ENCODE assay signal across 8 cellular contexts in the genomic region with DNA sequence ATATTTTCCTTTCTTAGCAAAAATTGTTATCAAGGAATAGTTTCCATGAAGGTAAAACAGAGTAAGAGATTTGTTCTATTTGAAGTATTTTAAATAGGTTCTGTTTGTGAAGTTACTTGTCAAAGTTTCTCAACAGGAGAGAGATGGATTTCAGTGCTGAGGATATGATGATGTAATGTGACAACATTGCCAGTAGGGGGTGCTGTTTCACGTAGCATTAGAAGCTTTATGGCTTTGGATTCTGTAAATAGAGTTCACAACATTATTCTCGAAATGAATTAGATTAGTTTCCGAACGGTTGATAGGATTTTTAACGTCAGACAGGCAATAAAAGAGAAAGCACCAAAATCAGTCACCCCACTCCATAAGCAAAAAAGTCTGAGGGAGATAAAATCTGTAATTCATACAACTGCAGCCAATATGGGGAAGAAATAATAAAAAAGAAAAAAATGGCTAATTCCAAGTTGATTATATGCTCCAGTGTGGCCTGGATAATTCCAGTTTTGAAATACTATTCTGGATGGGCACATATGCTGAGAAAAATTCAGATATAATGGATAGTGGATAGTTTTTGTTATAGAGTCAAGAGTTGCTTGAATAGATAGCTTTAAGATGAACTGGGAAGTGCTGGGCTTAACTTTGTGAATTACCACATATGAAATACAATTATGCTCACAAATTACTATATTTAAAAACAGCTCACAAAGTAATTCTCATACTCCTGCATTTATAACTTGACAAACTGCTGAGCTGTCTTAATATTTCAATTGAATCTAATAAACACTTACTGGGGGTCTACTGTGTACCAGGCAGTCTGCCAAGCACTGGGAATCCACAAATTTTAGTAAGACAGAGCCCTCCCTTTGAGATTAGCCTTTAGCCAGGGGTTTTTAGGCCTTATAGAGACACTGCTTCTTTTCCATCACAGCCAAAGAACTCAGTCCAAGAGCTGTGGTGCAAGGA.
A peak's percentile ranks its signal among the peaks of the same experiment; 100 is the strongest.
DNase-seq lines count a peak whose midpoint lies in the region; ATAC-seq, FAIRE-seq and TF ChIP-seq lines count a peak whose summit lies in the region.

No MANE protein-coding gene starts in this region.

- no peaks in the 10 kb centered on the region for H3K9me2 ChIP-seq in hepatocyte (replicated peaks; ENCODE audit: insufficient read depth)

- no peak overlapping the region for H3K4me2 ChIP-seq in hepatocyte

- DNase-seq in DMS114 treated with DMSO at 0.1 percent for 48 hours (lab: John Stamatoyannopoulos, UW; ENCODE audit: unreplicated experiment) = peak; percentile 21
- DNase-seq in NCI-H774 (lab: John Stamatoyannopoulos, UW) = peak; percentile 18
- DNase-seq in activated naive CD8-positive, alpha-beta T cell treated with anti-CD3 and anti-CD28 coated beads, Interleukin-2, amount 50 U/mL, for 16 hours (ENCODE audit: low read depth, low spot score) = peak; percentile 3
- peak; percentile 76 for DNase-seq in hepatocyte (ENCODE audit: low spot score)
- DNase-seq in small intestine = peak; percentile 70

- H3K36me3 ChIP-seq in hepatocyte (replicated peaks; ENCODE audit: insufficient read depth, low read depth) = no peaks in the 10 kb centered on the region
- no peaks in the 10 kb centered on the region for H3K36me3 ChIP-seq in small intestine (ENCODE audit: control insufficient read depth in 2 of 2, insufficient read depth in 2 of 2, low read length in 2 of 2)

- ATAC-seq in GM19025 (IDR thresholded peaks at IDR 0.05; ENCODE audit: low read depth, unreplicated experiment) (peak; percentile 51), HG03558 (IDR thresholded peaks at IDR 0.05; ENCODE audit: extremely low read depth, unreplicated experiment) (peak; percentile 62)
- ATAC-seq in stimulated activated memory B cell treated with anti-CD40 and anti-IgM and Interleukin-4, amounts not matched to agents 10 μg/mL and 1 μg/mL and 100 μg/mL, for 72 hours = no peak

- FAIRE-seq in small intestine (lab: Jason Lieb, UNC) = peak; percentile 85

- H2AFZ ChIP-seq in hepatocyte = no peak overlapping the region

- H3K36me3 Mint-ChIP-seq in stimulated activated memory B cell treated with anti-CD40 and anti-IgM and Interleukin-4, amounts not matched to agents 10 μg/mL and 1 μg/mL and 100 μg/mL, for 72 hours = no peaks in the 10 kb centered on the region

- H3K27me3 ChIP-seq in hepatocyte (peaks cover 9% of the 10 kb centered on the region), small intestine (ENCODE audit: control insufficient read depth in 2 of 2, insufficient read depth in 2 of 2, low read length in 2 of 2) (no peaks in the 10 kb centered on the region)

- H3K9me3 ChIP-seq in hepatocyte (ENCODE audit: low read depth) (no peaks in the 10 kb centered on the region), small intestine (ENCODE audit: control insufficient read depth, low read depth) (no peaks in the 10 kb centered on the region)

- H3K9me3 Mint-ChIP-seq in stimulated activated memory B cell treated with anti-CD40 and anti-IgM and Interleukin-4, amounts not matched to agents 10 μg/mL and 1 μg/mL and 100 μg/mL, for 72 hours = no peaks in the 10 kb centered on the region

- 5% methylated on average over 5 of the region's 5 CpGs for WGBS in hepatocyte (ENCODE audit: low lambda C conversion rate, missing lambda C conversion rate)
- 0 to 1% (median 0%) methylated on average over 5 of the region's 5 CpGs for WGBS in small intestine, 3 donors

- H3K4me3 ChIP-seq in hepatocyte (no peak overlapping the region), small intestine (ENCODE audit: low read depth in 1 of 2, low read length in 2 of 2) (no peak overlapping the region)

- H3K4me3 Mint-ChIP-seq in stimulated activated memory B cell treated with anti-CD40 and anti-IgM and Interleukin-4, amounts not matched to agents 10 μg/mL and 1 μg/mL and 100 μg/mL, for 72 hours = no peak overlapping the region

- no peaks in the 10 kb centered on the region for H4K20me1 ChIP-seq in hepatocyte (ENCODE audit: insufficient read depth, poor library complexity, severe bottlenecking)

- peaks cover 6% of the 10 kb centered on the region for H3K4me1 Mint-ChIP-seq in stimulated activated memory B cell treated with anti-CD40 and anti-IgM and Interleukin-4, amounts not matched to agents 10 μg/mL and 1 μg/mL and 100 μg/mL, for 72 hours

- H3K4me1 ChIP-seq in hepatocyte (ENCODE audit: insufficient read depth) (no peaks in the 10 kb centered on the region), small intestine (ENCODE audit: control insufficient read depth in 2 of 2, insufficient read depth in 1 of 2, low read depth in 1 of 2, low read length in 1 of 2) (no peaks in the 10 kb centered on the region)

- H3K27ac Mint-ChIP-seq in stimulated activated memory B cell treated with anti-CD40 and anti-IgM and Interleukin-4, amounts not matched to agents 10 μg/mL and 1 μg/mL and 100 μg/mL, for 72 hours = no peak overlapping the region

- peak; percentile 91 for TF ChIP-seq CTCF in hepatocyte (IDR thresholded peaks at IDR 0.05; ENCODE audit: poor library complexity)

- no peaks in the 10 kb centered on the region for H3K79me2 ChIP-seq in hepatocyte

- H3K27ac ChIP-seq in hepatocyte = no peak overlapping the region
- no peak overlapping the region for H3K27ac ChIP-seq in small intestine (ENCODE audit: low read depth in 1 of 2, low read length in 1 of 2)

- H3K27me3 Mint-ChIP-seq in stimulated activated memory B cell treated with anti-CD40 and anti-IgM and Interleukin-4, amounts not matched to agents 10 μg/mL and 1 μg/mL and 100 μg/mL, for 72 hours = peaks cover 8% of the 10 kb centered on the region

Comparison
In these comparisons a context has a peak if more than half of its experiments do, and no peak if none do; other contexts are left out.
1. DNase-seq: peak in every context shown above with its lines; median percentile 76 in hepatocyte; 70 in small intestine; 21 in DMS114 treated with DMSO at 0.1 percent for 48 hours; 18 in NCI-H774; 3 in activated naive CD8-positive, alpha-beta T cell treated with anti-CD3 and anti-CD28 coated beads, Interleukin-2, amount 50 U/mL, for 16 hours.